1 cellular context compared by ENCODE assay signal in genomic region chr6:24340998-24341934, GRCh38.
A peak's percentile ranks its signal among the peaks of the same experiment; 100 is the strongest.
TF ChIP-seq lines count a peak whose summit lies in the region.

No MANE protein-coding gene starts in this region.

TF ChIP-seq in HepG2, 621 proteins besides CTCF, POLR2A, EP300 and RAD21 (continued from another document and continues in another):
- no peak for TF ChIP-seq ZNF512 (CRISPR knock-in tag; IDR thresholded peaks at IDR 0.05)
- no peak; the same call in 1 of the 2 replicates for TF ChIP-seq ZBED4 (CRISPR knock-in tag; IDR thresholded peaks at IDR 0.05; ENCODE audit: borderline replicate concordance)
- peak; percentile 72; the same call in 1 of the 2 replicates for TF ChIP-seq ZBTB34 (CRISPR knock-in tag; IDR thresholded peaks at IDR 0.05)
- TF ChIP-seq FUBP1 (CRISPR knock-in tag; IDR thresholded peaks at IDR 0.05; ENCODE audit: borderline replicate concordance) = no peak
- TF ChIP-seq PRDM15 (CRISPR knock-in tag; IDR thresholded peaks at IDR 0.05) = no peak
- peak; percentile 94 for TF ChIP-seq RXRB (CRISPR knock-in tag; IDR thresholded peaks at IDR 0.05; ENCODE audit: borderline replicate concordance)
- TF ChIP-seq ZNF615 (CRISPR knock-in tag; IDR thresholded peaks at IDR 0.05; ENCODE audit: borderline replicate concordance) = no peak
- TF ChIP-seq IKZF4 (CRISPR knock-in tag; IDR thresholded peaks at IDR 0.05; ENCODE audit: borderline replicate concordance, low read depth, not compliant biosample characterization) = no peak
- no peak for TF ChIP-seq NFE2L2 (IDR thresholded peaks at IDR 0.05; ENCODE audit: low read length)
- TF ChIP-seq ZNF646 (CRISPR knock-in tag; IDR thresholded peaks at IDR 0.05) = no peak
- TF ChIP-seq RFX5 (IDR thresholded peaks at IDR 0.05; ENCODE audit: low read depth, low read length) = no peak
- peak; percentile 87 for TF ChIP-seq IRF2 (CRISPR knock-in tag; IDR thresholded peaks at IDR 0.05)
- no peak for TF ChIP-seq MED8 (CRISPR knock-in tag; IDR thresholded peaks at IDR 0.05; ENCODE audit: insufficient replicate concordance)
- no peak for TF ChIP-seq ZBTB44 (CRISPR knock-in tag; IDR thresholded peaks at IDR 0.05)
- TF ChIP-seq PHF20 (CRISPR knock-in tag; IDR thresholded peaks at IDR 0.05) = no peak
- peak; percentile 90; the same call in 1 of the 2 replicates for TF ChIP-seq REPIN1 (CRISPR knock-in tag; IDR thresholded peaks at IDR 0.05; ENCODE audit: borderline replicate concordance, low read depth)
- no peak for TF ChIP-seq SP2 (CRISPR knock-in tag; IDR thresholded peaks at IDR 0.05)
- no peak; the same call in 1 of the 2 replicates for TF ChIP-seq E2F1 (CRISPR knock-in tag; IDR thresholded peaks at IDR 0.05)
- peak; percentile 80 for TF ChIP-seq TCF7L2 (IDR thresholded peaks at IDR 0.05; ENCODE audit: low read depth, low read length)
- peak; percentile 88; the same call in 1 of the 2 replicates for TF ChIP-seq RNF219 (CRISPR knock-in tag; IDR thresholded peaks at IDR 0.05)
